Comparison of ENCODE assay signal across 13 cellular contexts in the genomic region with DNA sequence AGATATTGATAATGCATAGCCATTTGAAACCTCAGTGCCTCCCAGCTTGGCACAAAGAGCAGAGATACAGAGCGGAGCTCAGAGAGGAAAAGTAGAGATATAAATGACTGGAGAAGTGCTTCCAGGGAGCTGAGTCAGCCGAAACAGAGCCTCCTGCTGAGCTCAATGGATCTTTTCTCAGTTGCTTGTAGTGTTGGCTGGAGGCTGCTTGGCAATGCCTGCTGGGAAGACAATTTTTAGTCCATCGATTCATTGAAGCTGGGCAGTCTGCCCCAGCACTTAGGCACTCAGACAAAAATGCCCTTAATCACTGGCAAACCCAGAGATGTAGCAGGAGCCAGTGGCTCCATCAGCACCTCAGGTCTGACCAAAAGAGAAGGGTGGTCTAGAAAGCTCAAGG.
DNase-seq lines count a peak whose midpoint lies in the region; ATAC-seq, FAIRE-seq and TF ChIP-seq lines count a peak whose summit lies in the region.
"Had no signal": no experiment of that assay in that cellular context is flagged by ENCODE, and none has a peak within 500 bp of the region (broad histone marks: within the 10 kb centered on the region; RNA-seq: fewer than 3 reads in every experiment).

No MANE protein-coding gene starts in this region.

- H3K36me3 ChIP-seq in GM23338 (ENCODE audit: insufficient read depth) (no peaks in the 10 kb centered on the region), heart left ventricle (no peaks in the 10 kb centered on the region), psoas muscle (ENCODE audit: insufficient read depth in 1 of 2, low read depth in 1 of 2) (no peaks in the 10 kb centered on the region), HepG2 (replicated peaks in 1 of 2; ENCODE audit: control insufficient read depth in 1 of 2, insufficient read depth in 2 of 2, low read length in 2 of 2) (no peaks in the 10 kb centered on the region)

- FAIRE-seq in HepG2 (lab: Jason Lieb, UNC) = no peak
- FAIRE-seq: GM19239 had no signal

- H3K9me2 ChIP-seq in GM23338 (ENCODE audit: insufficient read depth) = peaks cover 16% of the 10 kb centered on the region; the same call in 1 of the 2 replicates

- H3K4me1 Mint-ChIP-seq in GM23338 = peaks cover 14% of the 10 kb centered on the region
- peaks cover 7% of the 10 kb centered on the region for H3K4me1 Mint-ChIP-seq in stimulated activated effector memory CD8-positive, alpha-beta T cell treated with anti-CD3 and anti-CD28 coated beads, Interleukin-12 subunit alpha, Interleukin-12 subunit beta, amount 100 ng/mL, for 72 hours

- TF ChIP-seq POLR2A in heart left ventricle (IDR thresholded peaks at IDR 0.05) (no peak), HepG2 (IDR thresholded peaks at IDR 0.05; ENCODE audit: insufficient read depth in 1 of 2, low read depth in 2 of 2, low read length in 2 of 2) (no peak)

- in situ Hi-C loops in astrocyte of the cerebellum (cut with HindIII; ENCODE audit: low sequenced_read_pairs) = no loop called here
- in situ Hi-C loops in HepG2 (cut with HindIII; ENCODE audit: extremely low pct_ligation_motif_present, low pct_unique_long_range_greater_than_20kb) = no loop called here

- no peaks in the 10 kb centered on the region for H3K36me3 Mint-ChIP-seq in GM23338 (ENCODE audit: low read depth)
- no peaks in the 10 kb centered on the region for H3K36me3 Mint-ChIP-seq in stimulated activated effector memory CD8-positive, alpha-beta T cell treated with anti-CD3 and anti-CD28 coated beads, Interleukin-12 subunit alpha, Interleukin-12 subunit beta, amount 100 ng/mL, for 72 hours
- H3K36me3 Mint-ChIP-seq: stimulated activated memory B cell treated with anti-CD40 and anti-IgM and Interleukin-4, amounts not matched to agents 10 μg/mL and 1 μg/mL and 100 μg/mL, for 72 hours had no signal

- H3K4me3 ChIP-seq in GM23338 = no peak overlapping the region
- H3K4me3 ChIP-seq in astrocyte of the cerebellum (ENCODE audit: low read depth, low read length) = no peak overlapping the region
- H3K4me3 ChIP-seq in heart left ventricle = no peak overlapping the region
- no peak overlapping the region for H3K4me3 ChIP-seq in psoas muscle
- H3K4me3 ChIP-seq in HepG2 (replicated peaks in 1 of 3; ENCODE audit: insufficient read depth in 1 of 3, low read depth in 2 of 3, low read length in 3 of 3) = no peak overlapping the region

- H3K79me2 ChIP-seq in GM23338 (replicated peaks; ENCODE audit: insufficient read depth) (no peaks in the 10 kb centered on the region), HepG2 (ENCODE audit: insufficient read depth, low read length) (no peaks in the 10 kb centered on the region)

- no peak overlapping the region for H3K9ac ChIP-seq in HepG2 (ENCODE audit: insufficient read depth, low read depth, low read length)

- TF ChIP-seq EP300 in HepG2 (IDR thresholded peaks at IDR 0.05; ENCODE audit: low read depth in 2 of 2, low read length in 2 of 2) = no peak
- no peak for TF ChIP-seq EP300 in HepG2 (CRISPR knock-in tag; IDR thresholded peaks at IDR 0.05; ENCODE audit: borderline replicate concordance)

- DNase-seq in GM23338 (ENCODE audit: low spot score) = peak; percentile 3
- DNase-seq in astrocyte of the cerebellum (ENCODE audit: low read depth) = peak; percentile 76
- peak in 3 of 5 donors; percentile 24 to 49 (median 29) for DNase-seq in heart left ventricle
- DNase-seq in psoas muscle = no peak
- DNase-seq in HepG2 (ENCODE audit: low spot score) = no peak
- DNase-seq in stimulated activated effector memory CD8-positive, alpha-beta T cell treated with anti-CD3 and anti-CD28 coated beads, Interleukin-12 subunit alpha, Interleukin-12 subunit beta, amount 100 ng/mL, for 72 hours (ENCODE audit: low spot score in 2 of 2) = no peak
- no peak for DNase-seq in amniotic stem cell (lab: John Stamatoyannopoulos, UW)
- DNase-seq: CD4-positive, alpha-beta T cell; cerebellar nuclear complex; NK-92 treated with Interleukin-12 subunit alpha and Interleukin-12 subunit beta, amount 100 ng/mL, for 24 hours had no signal

- TF ChIP-seq CTCF in GM23338 (conservative IDR thresholded peaks at IDR 0.05; ENCODE audit: low read depth in 2 of 2) (no peak), astrocyte of the cerebellum (IDR thresholded peaks at IDR 0.05; ENCODE audit: low read depth, low read length, missing control alignments) (no peak), heart left ventricle (IDR thresholded peaks at IDR 0.05) (no peak), psoas muscle (IDR thresholded peaks at IDR 0.05) (no peak), HepG2 (CRISPR knock-in tag; IDR thresholded peaks at IDR 0.05) (no peak)

- CTCF ChIA-PET in HepG2 (lab: Yijun Ruan, JAX; ENCODE audit: low intra/inter-chr PET ratio, low total read pairs) = no interaction called here

- H3F3A ChIP-seq in GM23338 (replicated peaks; ENCODE audit: low read depth) = no peaks in the 10 kb centered on the region

- H3K27me3 Mint-ChIP-seq in GM23338 (ENCODE audit: insufficient read depth, low read depth, poor library complexity) = no peaks in the 10 kb centered on the region
- H3K27me3 Mint-ChIP-seq: stimulated activated memory B cell treated with anti-CD40 and anti-IgM and Interleukin-4, amounts not matched to agents 10 μg/mL and 1 μg/mL and 100 μg/mL, for 72 hours had no signal

- H4K20me1 ChIP-seq in GM23338 (replicated peaks; ENCODE audit: insufficient read depth) (no peaks in the 10 kb centered on the region), HepG2 (ENCODE audit: insufficient read depth, low read length) (no peaks in the 10 kb centered on the region)

- intact Hi-C loops in heart left ventricle (cut with DNase I) = loop anchor here in 2 of 10 donors (5.0 to 10.0 kb wide), 3 partner anchors 68 to 295 kb away; no protein-coding TSS in a partner anchor
- intact Hi-C loops in psoas muscle (cut with DNase I) = loop anchor here in 1 of 2 donors (10.0 kb wide), 1 partner anchor 785 kb away; no protein-coding TSS in a partner anchor
- intact Hi-C loops in HepG2 (cut with micrococcal nuclease; ENCODE audit: unreplicated experiment) = no loop called here

- no peaks in the 10 kb centered on the region for H3K9me3 ChIP-seq in heart left ventricle
- H3K9me3 ChIP-seq in psoas muscle = no peaks in the 10 kb centered on the region
- H3K9me3 ChIP-seq in HepG2 (ENCODE audit: low read length) = no peaks in the 10 kb centered on the region

- POLR2A ChIA-PET in HepG2 (lab: Yijun Ruan, JAX) = no interaction called here

- H3K27ac Mint-ChIP-seq in GM23338 = no peak overlapping the region
- no peak overlapping the region for H3K27ac Mint-ChIP-seq in stimulated activated effector memory CD8-positive, alpha-beta T cell treated with anti-CD3 and anti-CD28 coated beads, Interleukin-12 subunit alpha, Interleukin-12 subunit beta, amount 100 ng/mL, for 72 hours
- H3K27ac Mint-ChIP-seq: CD4-positive, alpha-beta T cell had no signal

- H3K4me1 ChIP-seq in GM23338 (ENCODE audit: insufficient read depth) (no peaks in the 10 kb centered on the region; the same call in 1 of the 2 replicates), heart left ventricle (peaks cover 0 to 27% (median 10%) of the 10 kb centered on the region in 12 donors), psoas muscle (no peaks in the 10 kb centered on the region), HepG2 (ENCODE audit: insufficient read depth, low read length) (no peaks in the 10 kb centered on the region)

- no peak overlapping the region for H3K4me3 Mint-ChIP-seq in GM23338
- H3K4me3 Mint-ChIP-seq in stimulated activated effector memory CD8-positive, alpha-beta T cell treated with anti-CD3 and anti-CD28 coated beads, Interleukin-12 subunit alpha, Interleukin-12 subunit beta, amount 100 ng/mL, for 72 hours = no peak overlapping the region
- H3K4me3 Mint-ChIP-seq: CD4-positive, alpha-beta T cell; stimulated activated memory B cell treated with anti-CD40 and anti-IgM and Interleukin-4, amounts not matched to agents 10 μg/mL and 1 μg/mL and 100 μg/mL, for 72 hours had no signal

- H3K9me3 Mint-ChIP-seq in GM23338 = peaks cover 2% of the 10 kb centered on the region; the same call in 1 of the 3 replicates
- no peaks in the 10 kb centered on the region for H3K9me3 Mint-ChIP-seq in stimulated activated effector memory CD8-positive, alpha-beta T cell treated with anti-CD3 and anti-CD28 coated beads, Interleukin-12 subunit alpha, Interleukin-12 subunit beta, amount 100 ng/mL, for 72 hours
- H3K9me3 Mint-ChIP-seq: CD4-positive, alpha-beta T cell; stimulated activated memory B cell treated with anti-CD40 and anti-IgM and Interleukin-4, amounts not matched to agents 10 μg/mL and 1 μg/mL and 100 μg/mL, for 72 hours had no signal

- H3K27ac ChIP-seq in GM23338 (ENCODE audit: low read depth) (no peak overlapping the region), heart left ventricle (peak overlapping the region in 3 of 12 donors; percentile 8 to 26 (median 14)), psoas muscle (no peak overlapping the region), HepG2 (ENCODE audit: extremely low read length, insufficient read depth, low read length) (no peak overlapping the region)

- H2AFZ ChIP-seq in GM23338 (peak overlapping the region; percentile 48; the same call in 1 of the 2 replicates), HepG2 (ENCODE audit: low read length) (no peak overlapping the region)

- no peak for TF ChIP-seq RAD21 in HepG2 (CRISPR knock-in tag; IDR thresholded peaks at IDR 0.05)

- H3K27me3 ChIP-seq in GM23338 (ENCODE audit: insufficient read depth) (no peaks in the 10 kb centered on the region), heart left ventricle (no peaks in the 10 kb centered on the region), psoas muscle (ENCODE audit: insufficient read depth in 3 of 3, low read length in 2 of 3) (no peaks in the 10 kb centered on the region), HepG2 (ENCODE audit: control insufficient read depth in 1 of 2, insufficient read depth in 2 of 2, low read length in 2 of 2) (no peaks in the 10 kb centered on the region)

- no peak overlapping the region for H3K4me2 ChIP-seq in GM23338
- H3K4me2 ChIP-seq in HepG2 (ENCODE audit: low read depth, low read length) = no peak overlapping the region

- WGBS in heart left ventricle, 4 donors = 35 to 54% (median 47%) methylated on average over 3 of the region's 3 CpGs
- WGBS in psoas muscle, 3 donors = 18 to 31% (median 26%) methylated on average over 3 of the region's 3 CpGs
- WGBS in HepG2 (ENCODE audit: low lambda C conversion rate) = 32% methylated on average over 3 of the region's 3 CpGs

- no TSS peak for BruUV-seq in HepG2 (replicated peaks; lab: Mats Ljungman, UMichigan)

- ATAC-seq in GM23338 (no peak), heart left ventricle (peak; percentile 27 to 78 (median 64)), psoas muscle (peak; percentile 44 to 61 (median 58)), GM18517 (IDR thresholded peaks at IDR 0.05; ENCODE audit: unreplicated experiment) (no peak), HepG2 (no peak)
- ATAC-seq in stimulated activated effector memory CD8-positive, alpha-beta T cell treated with anti-CD3 and anti-CD28 coated beads, Interleukin-12 subunit alpha, Interleukin-12 subunit beta, amount 100 ng/mL, for 72 hours = no peak
- ATAC-seq: stimulated activated memory B cell treated with anti-CD40 and anti-IgM and Interleukin-4, amounts not matched to agents 10 μg/mL and 1 μg/mL and 100 μg/mL, for 72 hours had no signal

TF ChIP-seq in GM23338, 12 proteins besides CTCF, POLR2A, EP300 and RAD21 (continues in another document):
- TF ChIP-seq POLR2AphosphoS5 (IDR thresholded peaks at IDR 0.05; ENCODE audit: low read depth) (no peak), ZNF114 (CRISPR knock-in tag; IDR thresholded peaks at IDR 0.05) (no peak)

TF ChIP-seq in HepG2, 621 proteins besides CTCF, POLR2A, EP300 and RAD21 (continues in another document):
- TF ChIP-seq SOX5 (CRISPR knock-in tag; IDR thresholded peaks at IDR 0.05; ENCODE audit: borderline replicate concordance) = no peak

Comparison
In these comparisons a context has a peak if more than half of its experiments do, and no peak if none do; other contexts are left out.
1. ATAC-seq: peak in heart left ventricle (4 of 4) and psoas muscle (4 of 4); none in GM23338 (single experiment), GM18517 (single experiment), HepG2 (single experiment) and stimulated activated effector memory CD8-positive, alpha-beta T cell treated with anti-CD3 and anti-CD28 coated beads, Interleukin-12 subunit alpha, Interleukin-12 subunit beta, amount 100 ng/mL, for 72 hours (single experiment).
2. DNase-seq: peak in GM23338 (single experiment), astrocyte of the cerebellum (single experiment) and heart left ventricle (3 of 5); none in psoas muscle (0 of 2), HepG2 (single experiment), stimulated activated effector memory CD8-positive, alpha-beta T cell treated with anti-CD3 and anti-CD28 coated beads, Interleukin-12 subunit alpha, Interleukin-12 subunit beta, amount 100 ng/mL, for 72 hours (0 of 2) and amniotic stem cell (single experiment).